17 cellular contexts compared by ENCODE assay signal in genomic region chr10:97408496-97408992, GRCh38. TPM values are rescaled to one million over a fixed set of nuclear protein-coding genes. Genes with fewer than 3 reads are reported as not detected.
DNase-seq lines count a peak whose midpoint lies in the region; ATAC-seq and TF ChIP-seq lines count a peak whose summit lies in the region.
"Had no signal": no experiment of that assay in that cellular context is flagged by ENCODE, and none has a peak within 500 bp of the region (broad histone marks: within the 10 kb centered on the region; RNA-seq: fewer than 3 reads in every experiment).

No MANE protein-coding gene starts in this region.

- ATAC-seq in RWPE2 (ENCODE audit: low read depth) = no peak
- ATAC-seq in gastroesophageal sphincter = peak; percentile 32
- no peak for ATAC-seq in stimulated activated effector memory CD8-positive, alpha-beta T cell treated with anti-CD3 and anti-CD28 coated beads, Interleukin-12 subunit alpha, Interleukin-12 subunit beta, amount 100 ng/mL, for 72 hours
- no peak for ATAC-seq in GM19351 (IDR thresholded peaks at IDR 0.05; ENCODE audit: unreplicated experiment)

- no peak for TF ChIP-seq EP300 in gastroesophageal sphincter (IDR thresholded peaks at IDR 0.05)

- H3K4me1 ChIP-seq in RWPE2 (ENCODE audit: insufficient read depth, poor library complexity, severe bottlenecking) = peaks cover 39% of the 10 kb centered on the region
- peaks cover 0 to 12% (median 0%) of the 10 kb centered on the region in 3 donors for H3K4me1 ChIP-seq in gastroesophageal sphincter
- H3K4me1 ChIP-seq: BE2C had no signal

- peak overlapping the region; percentile 90 for H3K27ac ChIP-seq in HL-60 (replicated peaks)
- peak overlapping the region; percentile 46 for H3K27ac ChIP-seq in RWPE2 (ENCODE audit: poor library complexity, severe bottlenecking)
- H3K27ac ChIP-seq in gastroesophageal sphincter = no peak overlapping the region
- H3K27ac ChIP-seq: ascending aorta had no signal

- H3K27me3 ChIP-seq in HL-60 (ENCODE audit: insufficient read depth, poor library complexity, severe bottlenecking) (no peaks in the 10 kb centered on the region), RWPE2 (ENCODE audit: insufficient read depth, poor library complexity, severe bottlenecking) (no peaks in the 10 kb centered on the region), gastroesophageal sphincter (no peaks in the 10 kb centered on the region)
- H3K27me3 ChIP-seq: ascending aorta, BE2C had no signal

- H3K4me1 Mint-ChIP-seq in stimulated activated effector memory CD8-positive, alpha-beta T cell treated with anti-CD3 and anti-CD28 coated beads, Interleukin-12 subunit alpha, Interleukin-12 subunit beta, amount 100 ng/mL, for 72 hours = peaks cover 22% of the 10 kb centered on the region
- peaks cover 21% of the 10 kb centered on the region for H3K4me1 Mint-ChIP-seq in activated naive CD4-positive, alpha-beta T cell treated with anti-CD3 and anti-CD28 coated beads, Interleukin-2, amount 10 ng/mL, durations not matched to agents 7 days and 5 days

- peaks cover 6% of the 10 kb centered on the region for H3K36me3 Mint-ChIP-seq in stimulated activated effector memory CD8-positive, alpha-beta T cell treated with anti-CD3 and anti-CD28 coated beads, Interleukin-12 subunit alpha, Interleukin-12 subunit beta, amount 100 ng/mL, for 72 hours
- no peaks in the 10 kb centered on the region for H3K36me3 Mint-ChIP-seq in activated naive CD4-positive, alpha-beta T cell treated with anti-CD3 and anti-CD28 coated beads, Interleukin-2, amount 10 ng/mL, durations not matched to agents 7 days and 5 days

- H3K4me3 Mint-ChIP-seq in stimulated activated effector memory CD8-positive, alpha-beta T cell treated with anti-CD3 and anti-CD28 coated beads, Interleukin-12 subunit alpha, Interleukin-12 subunit beta, amount 100 ng/mL, for 72 hours = no peak overlapping the region
- no peak overlapping the region for H3K4me3 Mint-ChIP-seq in activated naive CD4-positive, alpha-beta T cell treated with anti-CD3 and anti-CD28 coated beads, Interleukin-2, amount 10 ng/mL, durations not matched to agents 7 days and 5 days
- H3K4me3 Mint-ChIP-seq: activated CD4-positive, alpha-beta T cell treated with anti-CD3 and anti-CD28 coated beads, Interleukin-2, amount 10 ng/mL, durations not matched to agents 24 days and 14 days; activated T-helper 1 cell treated with anti-CD3 and anti-CD28 coated beads, Interleukin-12 subunit alpha, Interleukin-12 subunit beta, Interleukin-2, Interleukin-4 antibody, amounts not matched to agents 30 ng/mL and 10 ng/mL and 1 ng/mL, durations not matched to agents 14 hours and 24 hours and 36 hours had no signal

- 40 to 89% methylated on average over 1 to 4 of the region's 10 CpGs for WGBS in gastroesophageal sphincter (ENCODE audit: low coverage in 1 of 2), 2 donors

- H3K36me3 ChIP-seq in RWPE2 (ENCODE audit: low read depth) (no peaks in the 10 kb centered on the region), gastroesophageal sphincter (no peaks in the 10 kb centered on the region)
- H3K36me3 ChIP-seq: ascending aorta, BE2C had no signal

- H3K4me3 ChIP-seq in HL-60 (replicated peaks; ENCODE audit: insufficient read depth, low read length) = no peak overlapping the region
- no peak overlapping the region for H3K4me3 ChIP-seq in RWPE2 (ENCODE audit: severe bottlenecking)
- H3K4me3 ChIP-seq in gastroesophageal sphincter = no peak overlapping the region
- H3K4me3 ChIP-seq: ascending aorta had no signal

- CTCF ChIA-PET in activated naive CD4-positive, alpha-beta T cell treated with anti-CD3 and anti-CD28 coated beads, Interleukin-2, amount 10 ng/mL, durations not matched to agents 7 days and 5 days (lab: Charles Lee) = interaction anchor here (1.0 to 4.9 kb wide), 7 partner anchors 12 to 143 kb away, joined by 4 to 60 read pairs (median 24); no protein-coding TSS in a partner anchor

- no peak for TF ChIP-seq CTCF in HL-60 (IDR thresholded peaks at IDR 0.05; ENCODE audit: insufficient read depth, low read length)
- no peak for TF ChIP-seq CTCF in RWPE2 (IDR thresholded peaks at IDR 0.05; ENCODE audit: poor library complexity, severe bottlenecking)
- TF ChIP-seq CTCF in gastroesophageal sphincter (IDR thresholded peaks at IDR 0.05) = no peak

- H3K9me3 ChIP-seq in RWPE2 (ENCODE audit: severe bottlenecking) (no peaks in the 10 kb centered on the region), gastroesophageal sphincter (no peaks in the 10 kb centered on the region)
- H3K9me3 ChIP-seq: ascending aorta, BE2C had no signal

- no peak for TF ChIP-seq POLR2A in gastroesophageal sphincter (IDR thresholded peaks at IDR 0.05)

- peak in 1 of 2 experiments; percentile 87 for DNase-seq in HL-60 (ENCODE audit: low read depth in 1 of 2, low spot score in 1 of 2)
- no peak for DNase-seq in RWPE2 (ENCODE audit: low spot score)
- no peak for DNase-seq in stimulated activated effector memory CD8-positive, alpha-beta T cell treated with anti-CD3 and anti-CD28 coated beads, Interleukin-12 subunit alpha, Interleukin-12 subunit beta, amount 100 ng/mL, for 72 hours (ENCODE audit: low spot score in 2 of 2)
- no peak for DNase-seq in activated naive CD4-positive, alpha-beta T cell treated with anti-CD3 and anti-CD28 coated beads, Interleukin-2, amount 10 ng/mL, durations not matched to agents 7 days and 5 days
- no peak for DNase-seq in middle frontal gyrus (ENCODE audit: extremely low spot score, low spot score)
- DNase-seq in NCI-H1694 treated with DMSO at 0.1 percent for 48 hours (lab: John Stamatoyannopoulos, UW) = no peak
- DNase-seq: activated CD4-positive, alpha-beta T cell treated with anti-CD3 and anti-CD28 coated beads, Interleukin-2, amount 10 ng/mL, durations not matched to agents 24 days and 14 days; BE2C; DND-41; foreskin fibroblast; Karpas-422; stimulated activated CD4-positive, alpha-beta T cell treated with anti-CD3 and anti-CD28 coated beads, Interleukin-2, amount 100 ng/mL, for 24 hours; T-helper 1 cell had no signal

- H3K27me3 Mint-ChIP-seq in activated naive CD4-positive, alpha-beta T cell treated with anti-CD3 and anti-CD28 coated beads, Interleukin-2, amount 10 ng/mL, durations not matched to agents 7 days and 5 days = peaks cover 4% of the 10 kb centered on the region
- H3K27me3 Mint-ChIP-seq: activated CD4-positive, alpha-beta T cell treated with anti-CD3 and anti-CD28 coated beads, Interleukin-2, amount 10 ng/mL, durations not matched to agents 24 days and 14 days had no signal

- H3K9me3 Mint-ChIP-seq in stimulated activated effector memory CD8-positive, alpha-beta T cell treated with anti-CD3 and anti-CD28 coated beads, Interleukin-12 subunit alpha, Interleukin-12 subunit beta, amount 100 ng/mL, for 72 hours = no peaks in the 10 kb centered on the region
- H3K9me3 Mint-ChIP-seq in activated naive CD4-positive, alpha-beta T cell treated with anti-CD3 and anti-CD28 coated beads, Interleukin-2, amount 10 ng/mL, durations not matched to agents 7 days and 5 days = no peaks in the 10 kb centered on the region
- H3K9me3 Mint-ChIP-seq: activated CD4-positive, alpha-beta T cell treated with anti-CD3 and anti-CD28 coated beads, Interleukin-2, amount 10 ng/mL, durations not matched to agents 24 days and 14 days; activated T-helper 1 cell treated with anti-CD3 and anti-CD28 coated beads, Interleukin-12 subunit alpha, Interleukin-12 subunit beta, Interleukin-2, Interleukin-4 antibody, amounts not matched to agents 30 ng/mL and 10 ng/mL and 1 ng/mL, durations not matched to agents 14 hours and 24 hours and 36 hours had no signal

- peak overlapping the region; percentile 38 for H3K27ac Mint-ChIP-seq in stimulated activated effector memory CD8-positive, alpha-beta T cell treated with anti-CD3 and anti-CD28 coated beads, Interleukin-12 subunit alpha, Interleukin-12 subunit beta, amount 100 ng/mL, for 72 hours
- H3K27ac Mint-ChIP-seq in activated naive CD4-positive, alpha-beta T cell treated with anti-CD3 and anti-CD28 coated beads, Interleukin-2, amount 10 ng/mL, durations not matched to agents 7 days and 5 days = no peak overlapping the region

RNA-seq across cellular contexts. Expression of gene RRP12, which starts 7.4 kb away (rescaled TPM):
- total RNA-seq in gastroesophageal sphincter = 10 to 100 TPM in 3 of 4 donors, 1 to 10 TPM in 1; 6.7 to 25.3 (median 11.8) TPM

RNA-seq across cellular contexts. Expression of gene PGAM1, which starts 17.4 kb away (rescaled TPM):
- 100 to 1,000 TPM; 248 to 385 (median 356) TPM for total RNA-seq in gastroesophageal sphincter

RNA-seq across cellular contexts. Expression of gene EXOSC1, which starts 37.3 kb away (rescaled TPM):
- total RNA-seq in gastroesophageal sphincter = 10 to 100 TPM; 24.9 to 54.5 (median 28.0) TPM

RNA-seq across cellular contexts. Expression of gene ZDHHC16, which starts 37.4 kb away (rescaled TPM):
- 10 to 100 TPM; 22.3 to 31.6 (median 25.3) TPM for total RNA-seq in gastroesophageal sphincter

Comparison
In these comparisons a context has a peak if more than half of its experiments do, and no peak if none do; other contexts are left out.
1. H3K27ac ChIP-seq: peak in HL-60 (single experiment) and RWPE2 (single experiment); none in gastroesophageal sphincter (0 of 4).